24 cellular contexts compared by ENCODE assay signal in the genomic region with DNA sequence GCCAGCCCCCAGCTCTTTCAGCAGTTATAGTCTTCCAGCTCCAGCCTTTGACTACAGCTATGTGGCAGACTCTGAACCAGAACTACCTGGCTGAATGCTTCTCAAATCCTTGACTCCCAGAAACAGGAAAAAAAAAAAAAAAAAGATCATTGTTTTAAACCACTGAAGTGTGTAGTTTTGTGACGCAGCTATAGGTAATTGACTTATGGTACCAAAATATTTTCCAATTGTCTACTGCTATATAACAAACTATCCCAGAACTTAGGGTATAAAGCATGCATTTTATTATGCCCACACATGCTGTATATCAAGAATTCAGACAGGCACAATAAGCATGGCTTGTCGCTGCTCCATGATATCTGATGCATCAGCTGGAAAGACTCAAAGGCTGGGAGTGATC.
DNase-seq lines count a peak whose midpoint lies in the region; ATAC-seq and TF ChIP-seq lines count a peak whose summit lies in the region.
"Had no signal": no experiment of that assay in that cellular context is flagged by ENCODE, and none has a peak within 500 bp of the region (broad histone marks: within the 10 kb centered on the region; RNA-seq: fewer than 3 reads in every experiment).

No MANE protein-coding gene starts in this region.

- H3K4me2 ChIP-seq in smooth muscle cell: no peak overlapping the region
- H3K4me2 ChIP-seq: A549, BLaER1 had no signal

- no peak overlapping the region for H3K4me3 ChIP-seq in smooth muscle cell
- H3K4me3 ChIP-seq: A549, BLaER1, GM12878 had no signal

- H3K27me3 Mint-ChIP-seq in activated CD8-positive, alpha-beta memory T cell treated with anti-CD3 and anti-CD28 coated beads, Interleukin-2, amount 10 ng/mL, durations not matched to agents 7 days and 5 days: peaks cover 10% of the 10 kb centered on the region

- H3K4me3 Mint-ChIP-seq in activated CD8-positive, alpha-beta memory T cell treated with anti-CD3 and anti-CD28 coated beads, Interleukin-2, amount 10 ng/mL, durations not matched to agents 7 days and 5 days: no peak overlapping the region
- H3K4me3 Mint-ChIP-seq: CD14-positive monocyte; CD4-positive, alpha-beta memory T cell; CD4-positive, CD25-positive, alpha-beta regulatory T cell; CD8-positive, alpha-beta memory T cell had no signal

- no peak overlapping the region for H3K9ac ChIP-seq in smooth muscle cell (ENCODE audit: low read depth)
- H3K9ac ChIP-seq: BLaER1 had no signal

- H3K9me3 Mint-ChIP-seq in activated CD8-positive, alpha-beta memory T cell treated with anti-CD3 and anti-CD28 coated beads, Interleukin-2, amount 10 ng/mL, durations not matched to agents 7 days and 5 days (ENCODE audit: low read depth): peaks cover 7% of the 10 kb centered on the region

- H2AFZ ChIP-seq in smooth muscle cell (ENCODE audit: low read depth): no peak overlapping the region

- no peak overlapping the region for H3K27ac Mint-ChIP-seq in activated CD8-positive, alpha-beta memory T cell treated with anti-CD3 and anti-CD28 coated beads, Interleukin-2, amount 10 ng/mL, durations not matched to agents 7 days and 5 days
- H3K27ac Mint-ChIP-seq: CD14-positive monocyte; CD4-positive, alpha-beta memory T cell; CD4-positive, CD25-positive, alpha-beta regulatory T cell; CD8-positive, alpha-beta memory T cell had no signal

- H3F3A ChIP-seq in smooth muscle cell (ENCODE audit: low read depth): peaks cover 3% of the 10 kb centered on the region

- no peaks in the 10 kb centered on the region for H3K36me3 Mint-ChIP-seq in activated CD8-positive, alpha-beta memory T cell treated with anti-CD3 and anti-CD28 coated beads, Interleukin-2, amount 10 ng/mL, durations not matched to agents 7 days and 5 days
- H3K36me3 Mint-ChIP-seq: CD14-positive monocyte; CD4-positive, CD25-positive, alpha-beta regulatory T cell; CD8-positive, alpha-beta memory T cell had no signal

- H3K36me3 ChIP-seq in smooth muscle cell (ENCODE audit: low read depth): no peaks in the 10 kb centered on the region
- H3K36me3 ChIP-seq: BE2C, BLaER1 had no signal

- no peaks in the 10 kb centered on the region for H3K79me2 ChIP-seq in smooth muscle cell (ENCODE audit: low read depth)

- CTCF ChIA-PET in activated CD8-positive, alpha-beta memory T cell treated with anti-CD3 and anti-CD28 coated beads, Interleukin-2, amount 10 ng/mL, durations not matched to agents 7 days and 5 days (lab: Charles Lee): no interaction called here

- H3K4me1 ChIP-seq in smooth muscle cell (ENCODE audit: low read depth): peaks cover 4% of the 10 kb centered on the region
- H3K4me1 ChIP-seq: A549, BE2C had no signal

- DNase-seq in iPS-NIHi11 (ENCODE audit: low spot score) (peak; percentile 17), smooth muscle cell (lab: John Stamatoyannopoulos, UW; ENCODE audit: unreplicated experiment) (no peak), AG08396 (ENCODE audit: low spot score) (no peak)
- no peak for DNase-seq in activated CD8-positive, alpha-beta memory T cell treated with anti-CD3 and anti-CD28 coated beads, Interleukin-2, amount 10 ng/mL, durations not matched to agents 7 days and 5 days
- DNase-seq: BE2C; C1 segment of cervical spinal cord; CD4-positive, alpha-beta memory T cell; CD4-positive, CD25-positive, alpha-beta regulatory T cell; CD8-positive, alpha-beta memory T cell; COR-L47; DMS 273 treated with DMSO at 0.1 percent for 48 hours; DMS153; DMS53; DMS79; DND-41; EL; GDM1 had no signal

- peak overlapping the region; percentile 37 for H3K27ac ChIP-seq in smooth muscle cell (ENCODE audit: low read depth)
- H3K27ac ChIP-seq: 22Rv1, A549, BLaER1 had no signal

- WGBS in smooth muscle cell (ENCODE audit: low lambda C conversion rate): 79% methylated on average over 2 of the region's 2 CpGs

- no peaks in the 10 kb centered on the region for H3K4me1 Mint-ChIP-seq in activated CD8-positive, alpha-beta memory T cell treated with anti-CD3 and anti-CD28 coated beads, Interleukin-2, amount 10 ng/mL, durations not matched to agents 7 days and 5 days
- H3K4me1 Mint-ChIP-seq: CD4-positive, alpha-beta memory T cell; CD4-positive, CD25-positive, alpha-beta regulatory T cell; CD8-positive, alpha-beta memory T cell had no signal

- peak; percentile 83 for TF ChIP-seq EP300 in Ishikawa (IDR thresholded peaks at IDR 0.05; ENCODE audit: borderline replicate concordance)

- TF ChIP-seq CTCF in smooth muscle cell (IDR thresholded peaks at IDR 0.05; ENCODE audit: borderline replicate concordance, insufficient read depth, poor library complexity, severe bottlenecking): no peak

- H4K20me1 ChIP-seq in smooth muscle cell (ENCODE audit: low read depth): no peaks in the 10 kb centered on the region
- H4K20me1 ChIP-seq: BLaER1 had no signal

- no peaks in the 10 kb centered on the region for H3K27me3 ChIP-seq in smooth muscle cell (ENCODE audit: low read depth)
- H3K27me3 ChIP-seq: BLaER1 had no signal

- TF ChIP-seq RAD21 in Ishikawa (IDR thresholded peaks at IDR 0.05; ENCODE audit: low read depth): no peak

- H3K9me3 ChIP-seq in smooth muscle cell (replicated peaks; ENCODE audit: low read depth): no peaks in the 10 kb centered on the region
- H3K9me3 ChIP-seq: A549, BE2C, BLaER1 had no signal

- no peak for ATAC-seq in HG03097 (IDR thresholded peaks at IDR 0.05; ENCODE audit: low FRiP score, unreplicated experiment)
- no peak for ATAC-seq in activated CD8-positive, alpha-beta memory T cell treated with anti-CD3 and anti-CD28 coated beads, Interleukin-2, amount 10 ng/mL, durations not matched to agents 7 days and 5 days
- ATAC-seq: A549, GM12878 had no signal

TF ChIP-seq in Ishikawa, 13 proteins besides CTCF, POLR2A, EP300 and RAD21:
- TF ChIP-seq, protein P1, sequence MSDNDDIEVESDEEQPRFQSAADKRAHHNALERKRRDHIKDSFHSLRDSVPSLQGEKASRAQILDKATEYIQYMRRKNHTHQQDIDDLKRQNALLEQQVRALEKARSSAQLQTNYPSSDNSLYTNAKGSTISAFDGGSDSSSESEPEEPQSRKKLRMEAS (IDR thresholded peaks at IDR 0.05): no peak; the same call in 1 of the 2 replicates
- no peak for TF ChIP-seq ZBTB7A (IDR thresholded peaks at IDR 0.05; ENCODE audit: low read depth)
- TF ChIP-seq CREB1 (IDR thresholded peaks at IDR 0.05; ENCODE audit: low read depth): no peak
- no peak; the same call in 1 of the 2 replicates for TF ChIP-seq FOXM1 (IDR thresholded peaks at IDR 0.05; ENCODE audit: borderline replicate concordance, low read depth)
- peak; percentile 71 for TF ChIP-seq TCF12 (IDR thresholded peaks at IDR 0.05; ENCODE audit: low read depth)
- TF ChIP-seq REST (IDR thresholded peaks at IDR 0.05; ENCODE audit: low read depth): no peak
- no peak for TF ChIP-seq TAF1 (IDR thresholded peaks at IDR 0.05; ENCODE audit: low read depth)
- TF ChIP-seq EGR1 (IDR thresholded peaks at IDR 0.05): no peak
- no peak for TF ChIP-seq USF1 (IDR thresholded peaks at IDR 0.05)
- TF ChIP-seq YY1 (IDR thresholded peaks at IDR 0.05; ENCODE audit: low read depth): peak; percentile 23; the same call in 1 of the 2 replicates
- TF ChIP-seq CEBPB (IDR thresholded peaks at IDR 0.05): no peak
- peak; percentile 46; the same call in 1 of the 2 replicates for TF ChIP-seq NFIC (IDR thresholded peaks at IDR 0.05)
- TF ChIP-seq TEAD4 (IDR thresholded peaks at IDR 0.05): peak; percentile 45; the same call in 1 of the 2 replicates
